In the genomic region with DNA sequence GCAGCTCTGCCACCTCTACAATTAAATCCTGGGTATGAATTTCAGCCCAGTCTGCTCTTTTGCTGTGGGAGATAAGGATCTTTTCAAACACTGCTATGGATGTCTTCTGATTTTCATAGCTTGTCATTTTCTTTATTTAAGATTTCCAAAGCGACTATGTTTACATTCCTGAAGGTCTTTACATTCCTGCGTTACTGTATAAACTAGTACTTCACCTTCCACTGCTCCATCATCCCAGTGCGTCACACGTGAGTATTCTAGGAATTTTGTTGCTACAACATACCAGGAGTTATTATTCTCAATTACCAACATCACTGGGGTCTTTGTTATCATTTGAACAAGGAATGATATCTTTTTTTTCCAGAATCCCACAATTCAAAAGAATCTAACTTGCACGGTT, we compare ENCODE assay signal across 20 cellular contexts.
A peak's percentile ranks its signal among the peaks of the same experiment; 100 is the strongest.
DNase-seq lines count a peak whose midpoint lies in the region; ATAC-seq and TF ChIP-seq lines count a peak whose summit lies in the region.
"Had no signal": no experiment of that assay in that cellular context is flagged by ENCODE, and none has a peak within 500 bp of the region (broad histone marks: within the 10 kb centered on the region; RNA-seq: fewer than 3 reads in every experiment).

No MANE protein-coding gene starts in this region.

- dilution Hi-C loops in IMR-90 (cut with HindIII; ENCODE audit: low sequenced_read_pairs, unreplicated experiment): no loop called here

- H3K9me3 ChIP-seq in IMR-90 (ENCODE audit: control insufficient read depth, insufficient read depth, low read length): no peaks in the 10 kb centered on the region
- H3K9me3 ChIP-seq in left lung: no peaks in the 10 kb centered on the region
- H3K9me3 ChIP-seq: psoas muscle, vagina had no signal

- no peak overlapping the region for H2AFZ ChIP-seq in IMR-90 (replicated peaks; ENCODE audit: low read length, poor library complexity)
- H2AFZ ChIP-seq: PC-9 had no signal

- no peak overlapping the region for H3K14ac ChIP-seq in IMR-90 (replicated peaks; ENCODE audit: low read depth, low read length)

- peak overlapping the region; percentile 71 for H2BK120ac ChIP-seq in IMR-90 (ENCODE audit: low read depth, low read length)

- peaks cover 5% of the 10 kb centered on the region for H3K4me1 ChIP-seq in IMR-90 (ENCODE audit: control insufficient read depth, insufficient read depth, low read length)
- H3K4me1 ChIP-seq in left lung: no peaks in the 10 kb centered on the region
- H3K4me1 ChIP-seq: psoas muscle, vagina had no signal

- peak overlapping the region in 1 of 2 experiments; percentile 37; a peak in 1 of 4 replicates for H4K8ac ChIP-seq in IMR-90 (ENCODE audit: low read depth in 2 of 2, low read length in 2 of 2)

- peak overlapping the region; percentile 50; the same call in 1 of the 2 replicates for H4K91ac ChIP-seq in IMR-90 (ENCODE audit: insufficient read depth, low read depth, low read length)

- intact Hi-C loops in IMR-90 (cut with micrococcal nuclease) (no loop called here), left lung (cut with DNase I) (no loop called here)

- H3K36me3 ChIP-seq in IMR-90 (ENCODE audit: control insufficient read depth, insufficient read depth, low read length) (no peaks in the 10 kb centered on the region), brain microvascular endothelial cell (replicated peaks) (no peaks in the 10 kb centered on the region), left lung (no peaks in the 10 kb centered on the region)
- H3K36me3 ChIP-seq: vagina had no signal

- H3K27ac ChIP-seq in IMR-90 (ENCODE audit: insufficient read depth, low read length): no peak overlapping the region
- H3K27ac ChIP-seq in brain microvascular endothelial cell: no peak overlapping the region
- no peak overlapping the region for H3K27ac ChIP-seq in left lung
- H3K27ac ChIP-seq: PC-9, psoas muscle, vagina had no signal

- DNase-seq in AG08396 (ENCODE audit: low spot score) (peak; percentile 3), IMR-90 (peak; percentile 82), brain microvascular endothelial cell (peak; percentile 31), left lung (no peak), foreskin melanocyte (no peak), nucleus accumbens (lab: John Stamatoyannopoulos, UW) (no peak)
- DNase-seq: activated CD4-positive, alpha-beta memory T cell treated with anti-CD3 and anti-CD28 coated beads, Interleukin-2, amount 10 ng/mL, durations not matched to agents 7 days and 5 days; activated T-cell treated with anti-CD3 and anti-CD28 coated beads, Interleukin-2, amount 50 U/mL, for 48 hours; Calu3; central memory CD4-positive, alpha-beta T cell; effector memory CD4-positive, alpha-beta T cell; NCI-H2029; NCI-H526 treated with DMSO at 0.1 percent for 48 hours; nephron progenitor cell; psoas muscle; stimulated activated CD4-positive, alpha-beta T cell treated with anti-CD3 and anti-CD28 coated beads, Interleukin-15, amount 100 ng/mL, for 24 hours had no signal

- TF ChIP-seq RAD21 in IMR-90 (IDR thresholded peaks at IDR 0.05; ENCODE audit: low read length): no peak

- H3K4me3 ChIP-seq in IMR-90 (ENCODE audit: insufficient read depth, low read depth, low read length) (no peak overlapping the region), brain microvascular endothelial cell (ENCODE audit: low read depth, low read length) (no peak overlapping the region), left lung (no peak overlapping the region)
- H3K4me3 ChIP-seq: PC-9, psoas muscle, vagina had no signal

- no peak overlapping the region for H2AK5ac ChIP-seq in IMR-90 (ENCODE audit: low read depth, low read length)

- no peak overlapping the region for H2BK20ac ChIP-seq in IMR-90 (ENCODE audit: low read depth, low read length)

- H3K4ac ChIP-seq in IMR-90 (ENCODE audit: low read depth, low read length): no peak overlapping the region

- CTCF ChIA-PET in IMR-90 (lab: Yijun Ruan, JAX): no interaction called here

- in situ Hi-C loops in IMR-90 (cut with MboI; ENCODE audit: low sequenced_read_pairs): no loop called here
- in situ Hi-C loops in brain microvascular endothelial cell (cut with HindIII; ENCODE audit: low pct_ligation_motif_present, low sequenced_read_pairs): no loop called here

- POLR2A ChIA-PET in IMR-90 (lab: Charles Lee; ENCODE audit: unreplicated experiment): no interaction called here

- H3K9me1 ChIP-seq in IMR-90 (ENCODE audit: insufficient read depth, low read length): no peaks in the 10 kb centered on the region

- H3K56ac ChIP-seq in IMR-90 (ENCODE audit: extremely low read depth, insufficient read depth, low read length): peak overlapping the region; percentile 58; the same call in 1 of the 2 replicates

- TF ChIP-seq CTCF in IMR-90 (conservative IDR thresholded peaks at IDR 0.05; ENCODE audit: low read depth, low read length) (no peak), brain microvascular endothelial cell (IDR thresholded peaks at IDR 0.05; ENCODE audit: low read depth, low read length, missing control alignments) (no peak), left lung (IDR thresholded peaks at IDR 0.05) (no peak)

- no peak overlapping the region for H3K9ac ChIP-seq in IMR-90 (ENCODE audit: low read depth, low read length)

- no peak overlapping the region for H4K5ac ChIP-seq in IMR-90 (ENCODE audit: low read depth, low read length)

- BruUV-seq in IMR-90 (replicated peaks; lab: Mats Ljungman, UMichigan): no TSS peak

- H3K27me3 ChIP-seq in IMR-90 (ENCODE audit: control insufficient read depth, insufficient read depth, low read length): no peaks in the 10 kb centered on the region
- H3K27me3 ChIP-seq in brain microvascular endothelial cell (replicated peaks): no peaks in the 10 kb centered on the region
- no peaks in the 10 kb centered on the region for H3K27me3 ChIP-seq in left lung
- H3K27me3 ChIP-seq: vagina had no signal

- H2BK5ac ChIP-seq in IMR-90 (ENCODE audit: low read depth, low read length, poor library complexity, severe bottlenecking): peak overlapping the region; percentile 84

- no peaks in the 10 kb centered on the region for H3K79me1 ChIP-seq in IMR-90 (ENCODE audit: low read depth in 1 of 2, low read length in 2 of 2)

- no peak overlapping the region for H3K18ac ChIP-seq in IMR-90 (ENCODE audit: low read depth, low read length)

- no peak overlapping the region for H3K23ac ChIP-seq in IMR-90 (ENCODE audit: low read depth, low read length)

- H4K20me1 ChIP-seq in IMR-90 (ENCODE audit: insufficient read depth, low read length): no peaks in the 10 kb centered on the region

- ATAC-seq in IMR-90 (ENCODE audit: low read depth): peak; percentile 92
- peak; percentile 60 for ATAC-seq in left lung
- ATAC-seq in GM21717 (IDR thresholded peaks at IDR 0.05; ENCODE audit: unreplicated experiment): no peak
- ATAC-seq in GM18505 (IDR thresholded peaks at IDR 0.05; ENCODE audit: unreplicated experiment): no peak
- ATAC-seq: psoas muscle had no signal

- WGBS in IMR-90 (ENCODE audit: extremely low coverage in 2 of 2, insufficient read length in 1 of 2), 2 experiments: no CpG with 5 or more reads among the region's 5 CpGs

- 0 out of 3 replicates have a peak overlapping the region, but pooled peaks have one; percentile 15 for H2BK15ac ChIP-seq in IMR-90 (ENCODE audit: low read depth, low read length)

- H2AK9ac ChIP-seq in IMR-90 (replicated peaks; ENCODE audit: low read depth, low read length, poor library complexity): no peak overlapping the region

- peak overlapping the region; percentile 46; the same call in 1 of the 2 replicates for H3K4me2 ChIP-seq in IMR-90 (ENCODE audit: low read depth, low read length)
- H3K4me2 ChIP-seq: PC-9 had no signal

- 0 out of 2 replicates have a peak, but pooled peaks have one; percentile 22 for TF ChIP-seq POLR2A in IMR-90 (IDR thresholded peaks at IDR 0.05; ENCODE audit: low read depth, low read length)
- no peak for TF ChIP-seq POLR2A in GM18505 (IDR thresholded peaks at IDR 0.05; ENCODE audit: borderline replicate concordance, extremely low read depth, insufficient read depth, insufficient read length)

TF ChIP-seq in IMR-90, 13 proteins besides CTCF, POLR2A, EP300 and RAD21:
- TF ChIP-seq CEBPB (IDR thresholded peaks at IDR 0.05; ENCODE audit: low read depth, low read length): peak; percentile 52
- TF ChIP-seq, protein P1, sequence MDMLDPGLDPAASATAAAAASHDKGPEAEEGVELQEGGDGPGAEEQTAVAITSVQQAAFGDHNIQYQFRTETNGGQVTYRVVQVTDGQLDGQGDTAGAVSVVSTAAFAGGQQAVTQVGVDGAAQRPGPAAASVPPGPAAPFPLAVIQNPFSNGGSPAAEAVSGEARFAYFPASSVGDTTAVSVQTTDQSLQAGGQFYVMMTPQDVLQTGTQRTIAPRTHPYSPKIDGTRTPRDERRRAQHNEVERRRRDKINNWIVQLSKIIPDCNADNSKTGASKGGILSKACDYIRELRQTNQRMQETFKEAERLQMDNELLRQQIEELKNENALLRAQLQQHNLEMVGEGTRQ (IDR thresholded peaks at IDR 0.05; ENCODE audit: low read depth, low read length): no peak
- TF ChIP-seq BHLHE40 (IDR thresholded peaks at IDR 0.05; ENCODE audit: low read depth, low read length): peak; percentile 94
- 0 out of 2 replicates have a peak, but pooled peaks have one; percentile 3 for TF ChIP-seq NFE2L2 (IDR thresholded peaks at IDR 0.05; ENCODE audit: low read depth, low read length)

Comparison
In these comparisons a context has a peak if more than half of its experiments do, and no peak if none do; other contexts are left out.
1. DNase-seq: peak in AG08396 (single experiment), IMR-90 (single experiment) and brain microvascular endothelial cell (single experiment); none in left lung (0 of 2), foreskin melanocyte (single experiment) and nucleus accumbens (0 of 56).
2. ATAC-seq: peak in IMR-90 (single experiment) and left lung (single experiment); none in GM21717 (single experiment) and GM18505 (single experiment).